ENCODE assay signal across 16 cellular contexts in the genomic region with DNA sequence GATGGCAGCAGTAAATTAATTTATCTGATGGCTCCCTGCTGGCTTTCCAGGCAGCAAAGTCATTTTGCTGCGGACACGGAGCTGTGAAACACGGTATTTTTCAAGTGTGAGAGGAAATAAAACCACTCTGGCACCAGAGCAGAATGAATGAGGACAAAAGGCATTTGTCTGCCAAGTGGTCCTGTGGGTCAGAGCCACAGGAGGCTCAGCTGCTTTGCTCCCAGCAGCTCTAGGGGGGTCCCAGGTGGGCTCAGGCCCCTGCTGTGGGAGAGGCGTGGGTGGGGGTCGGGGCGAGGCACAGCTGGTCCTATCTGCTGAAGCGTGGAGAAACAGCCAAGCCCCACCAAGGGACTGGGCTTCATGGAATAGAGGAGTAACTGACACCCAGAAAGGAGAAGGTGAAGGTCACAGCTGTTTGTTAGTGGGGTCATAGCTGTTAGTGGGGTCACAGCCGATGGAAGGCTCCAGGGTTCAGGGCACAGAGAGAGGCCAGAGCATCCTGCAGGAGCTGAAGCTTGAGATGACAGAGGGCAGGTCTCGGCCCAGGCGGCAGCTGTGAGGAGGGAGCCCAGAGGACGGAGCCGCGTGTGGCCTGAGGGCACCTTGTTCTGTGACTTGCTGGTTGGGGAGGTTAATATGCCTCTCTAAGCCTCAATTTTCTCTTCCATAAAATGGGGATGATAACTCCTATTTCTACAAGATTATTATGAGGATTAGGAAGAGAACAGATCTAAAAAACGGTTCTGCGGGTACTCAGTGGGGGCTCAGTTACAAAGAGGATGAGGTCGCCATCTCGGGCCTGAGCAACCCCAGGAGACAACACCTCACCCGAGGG. TPM values are rescaled to one million over a fixed set of nuclear protein-coding genes. Genes with fewer than 3 reads are reported as not detected.
"Had no signal": no experiment of that assay in that cellular context is flagged by ENCODE, and none has a peak within 500 bp of the region (broad histone marks: within the 10 kb centered on the region; RNA-seq: fewer than 3 reads in every experiment).

No MANE protein-coding gene starts in this region.

- H3K9me3 ChIP-seq: adrenal gland, lower lobe of right lung, prostate gland had no signal

- H3K27me3 Mint-ChIP-seq: type B pancreatic cell had no signal

- H3K27ac ChIP-seq: adrenal gland, lower lobe of right lung, prostate gland had no signal

- H3K4me1 ChIP-seq: adrenal gland, lower lobe of right lung, prostate gland had no signal

- H3K4me3 Mint-ChIP-seq: activated naive CD4-positive, alpha-beta T cell treated with anti-CD3 and anti-CD28 coated beads for 36 hours; activated T-helper 17 cell treated with anti-CD3 and anti-CD28 coated beads, Interleukin-2, amount 50 U/mL, for 72 hours; central memory CD8-positive, alpha-beta T cell; dendritic cell treated with granulocyte-macrophage colony-stimulating factor and Interleukin-4, amounts not matched to agents 40 ng/mL and 50 ng/mL, for 4 days; immature natural killer cell; naive thymus-derived CD4-positive, alpha-beta T cell; T-helper 2 cell treated with Interferon-gamma antibody and Interleukin-4, amounts not matched to agents 5 μg/mL and 100 μg/mL, for 36 hours; type B pancreatic cell had no signal

- H3K27me3 ChIP-seq: adrenal gland had no signal

- H3K4me3 ChIP-seq: adrenal gland, lower lobe of right lung, prostate gland had no signal

- DNase-seq: activated CD4-positive, alpha-beta T cell treated with anti-CD3 and anti-CD28 coated beads, Interleukin-2, amount 50 U/mL, for 1 hour; activated naive CD4-positive, alpha-beta T cell treated with anti-CD3 and anti-CD28 coated beads for 36 hours; activated T-cell treated with anti-CD3 and anti-CD28 coated beads for 4 hours; adrenal gland; immature natural killer cell; lower lobe of right lung; naive thymus-derived CD4-positive, alpha-beta T cell; stimulated activated CD4-positive, alpha-beta T cell treated with anti-CD3 and anti-CD28 coated beads, Interleukin-2, amount 100 ng/mL, for 48 hours; stimulated activated naive CD4-positive, alpha-beta T cell treated with Interleukin-2 at 50 U/mL for 16 hours had no signal

- H3K4me1 Mint-ChIP-seq: activated T-helper 17 cell treated with anti-CD3 and anti-CD28 coated beads, Interleukin-2, amount 50 U/mL, for 72 hours; central memory CD8-positive, alpha-beta T cell; immature natural killer cell; naive thymus-derived CD4-positive, alpha-beta T cell had no signal

- H3K36me3 Mint-ChIP-seq: immature natural killer cell; naive thymus-derived CD4-positive, alpha-beta T cell; type B pancreatic cell had no signal

- H3K9me3 Mint-ChIP-seq: activated naive CD4-positive, alpha-beta T cell treated with anti-CD3 and anti-CD28 coated beads for 36 hours; activated T-helper 17 cell treated with anti-CD3 and anti-CD28 coated beads, Interleukin-2, amount 50 U/mL, for 72 hours; central memory CD8-positive, alpha-beta T cell; dendritic cell treated with granulocyte-macrophage colony-stimulating factor and Interleukin-4, amounts not matched to agents 40 ng/mL and 50 ng/mL, for 4 days; immature natural killer cell; naive thymus-derived CD4-positive, alpha-beta T cell; T-helper 2 cell treated with Interferon-gamma antibody and Interleukin-4, amounts not matched to agents 5 μg/mL and 100 μg/mL, for 36 hours; type B pancreatic cell had no signal

- H3K27ac Mint-ChIP-seq: activated naive CD4-positive, alpha-beta T cell treated with anti-CD3 and anti-CD28 coated beads for 36 hours; activated T-helper 17 cell treated with anti-CD3 and anti-CD28 coated beads, Interleukin-2, amount 50 U/mL, for 72 hours; dendritic cell treated with granulocyte-macrophage colony-stimulating factor and Interleukin-4, amounts not matched to agents 40 ng/mL and 50 ng/mL, for 4 days; immature natural killer cell; naive thymus-derived CD4-positive, alpha-beta T cell; T-helper 2 cell treated with Interferon-gamma antibody and Interleukin-4, amounts not matched to agents 5 μg/mL and 100 μg/mL, for 36 hours; type B pancreatic cell had no signal

- H3K36me3 ChIP-seq: adrenal gland, lower lobe of right lung, prostate gland had no signal

RNA-seq across cellular contexts. Expression of a gene that starts 7.1 kb away (rescaled TPM):
- total RNA-seq: activated CD8-positive, alpha-beta memory T cell treated with anti-CD3 and anti-CD28 coated beads for 36 hours; activated naive CD4-positive, alpha-beta T cell treated with anti-CD3 and anti-CD28 coated beads for 36 hours; naive thymus-derived CD4-positive, alpha-beta T cell had no signal
- polyA plus RNA-seq: naive thymus-derived CD4-positive, alpha-beta T cell had no signal

RNA-seq across cellular contexts. Expression of a gene that starts 21.8 kb away (rescaled TPM):
- total RNA-seq: lower lobe of right lung had no signal
- polyA plus RNA-seq: immature natural killer cell; naive thymus-derived CD4-positive, alpha-beta T cell had no signal
